ENCODE assay signal across 8 cellular contexts in the genomic region with DNA sequence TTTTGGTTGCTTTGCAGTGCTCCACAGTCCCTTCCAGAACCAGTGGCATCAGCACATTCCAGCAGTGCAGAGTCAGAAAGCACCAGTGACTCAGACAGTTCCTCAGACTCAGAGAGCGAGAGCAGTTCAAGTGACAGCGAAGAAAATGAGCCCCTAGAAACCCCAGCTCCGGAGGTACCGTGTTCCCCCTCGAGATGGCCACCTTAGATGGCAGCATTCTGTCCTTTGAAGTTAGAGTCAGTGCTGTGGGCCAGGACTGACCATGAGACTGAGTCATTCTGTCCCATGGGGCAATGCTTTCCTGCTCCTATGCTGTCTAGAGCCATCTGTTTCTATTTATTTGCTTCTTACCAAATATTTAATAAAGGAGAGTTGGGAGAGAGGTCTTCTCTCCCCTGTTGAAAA.
DNase-seq lines count a peak whose midpoint lies in the region; ATAC-seq lines count a peak whose summit lies in the region.

No MANE protein-coding gene starts in this region.

- H3K27ac ChIP-seq in neuronal stem cell (replicated peaks; ENCODE audit: low read length) = no peak overlapping the region

- no peak overlapping the region for H2AK5ac ChIP-seq in neuronal stem cell (ENCODE audit: low read depth, low read length)

- H2AFZ ChIP-seq in neuronal stem cell (ENCODE audit: low read length) = no peak overlapping the region

- H3K18ac ChIP-seq in neuronal stem cell (ENCODE audit: low read length) = no peak overlapping the region

- no peak overlapping the region for H4K8ac ChIP-seq in neuronal stem cell (ENCODE audit: low read depth, low read length)

- H3K9ac ChIP-seq in skeletal muscle satellite cell (ENCODE audit: low read depth, low read length) (no peak overlapping the region), neuronal stem cell (ENCODE audit: low read depth, low read length, poor library complexity) (no peak overlapping the region)

- DNase-seq in H4 (ENCODE audit: low spot score) = peak; percentile 79
- peak; percentile 71 for DNase-seq in SW480 (ENCODE audit: low spot score)
- peak; percentile 90 for DNase-seq in glomerular visceral epithelial cell (ENCODE audit: extremely low spot score)
- DNase-seq in neuronal stem cell (ENCODE audit: low spot score) = no peak
- no peak for DNase-seq in NCI-H748 treated with DMSO at 0.1 percent for 48 hours (lab: John Stamatoyannopoulos, UW)
- no peak for DNase-seq in NCI-H2081 (lab: John Stamatoyannopoulos, UW)

- H3K4me2 ChIP-seq in skeletal muscle satellite cell (ENCODE audit: low read length) (peak overlapping the region; percentile 72), neuronal stem cell (ENCODE audit: insufficient read depth, low read length, poor library complexity, severe bottlenecking) (no peak overlapping the region)

- WGBS in neuronal stem cell (ENCODE audit: extremely low coverage in 2 of 2, insufficient read length in 2 of 2, insufficient replicate concordance in 1 of 2), 2 donors = no CpG with 5 or more reads among the region's 5 CpGs

- no peak for ATAC-seq in GM18867 (IDR thresholded peaks at IDR 0.05; ENCODE audit: unreplicated experiment)

- no peak overlapping the region for H3K23ac ChIP-seq in neuronal stem cell (ENCODE audit: low read depth, low read length, poor library complexity)

- H3K9me3 ChIP-seq in skeletal muscle satellite cell (replicated peaks; ENCODE audit: low read length) = no peaks in the 10 kb centered on the region
- no peaks in the 10 kb centered on the region for H3K9me3 ChIP-seq in neuronal stem cell (replicated peaks in 1 of 2; ENCODE audit: control insufficient read depth in 2 of 2, insufficient read depth in 1 of 2, low read depth in 1 of 2, low read length in 2 of 2)

- no peak overlapping the region for H4K91ac ChIP-seq in neuronal stem cell (ENCODE audit: low read depth, low read length, poor library complexity)

- no peak overlapping the region for H2BK12ac ChIP-seq in neuronal stem cell (ENCODE audit: low read length)

- no peak overlapping the region for H2BK120ac ChIP-seq in neuronal stem cell (ENCODE audit: low read depth, low read length)

- no peak overlapping the region for H3K4ac ChIP-seq in neuronal stem cell (ENCODE audit: low read length)

- H3K36me3 ChIP-seq in skeletal muscle satellite cell (ENCODE audit: insufficient read depth, low read length) (no peaks in the 10 kb centered on the region), neuronal stem cell (replicated peaks in 1 of 2; ENCODE audit: control insufficient read depth in 2 of 2, insufficient read depth in 2 of 2, low read length in 2 of 2) (peaks cover 6 to 53% of the 10 kb centered on the region in 2 donors)

- H3K27me3 ChIP-seq in skeletal muscle satellite cell (ENCODE audit: control insufficient read depth, insufficient read depth, low read length) (no peaks in the 10 kb centered on the region), neuronal stem cell (ENCODE audit: control insufficient read depth in 3 of 3, insufficient read depth in 3 of 3, low read depth in 1 of 3, low read length in 3 of 3) (no peaks in the 10 kb centered on the region)

- H3K4me3 ChIP-seq in skeletal muscle satellite cell (ENCODE audit: low read length) (peak overlapping the region; percentile 33), neuronal stem cell (ENCODE audit: low read length in 2 of 2) (no peak overlapping the region)

- H3K14ac ChIP-seq in neuronal stem cell (ENCODE audit: low read length) = no peak overlapping the region

- peaks cover 32% of the 10 kb centered on the region for H3K4me1 ChIP-seq in skeletal muscle satellite cell (ENCODE audit: control insufficient read depth, insufficient read depth, low read length)
- peaks cover 0 to 2% of the 10 kb centered on the region in 2 donors for H3K4me1 ChIP-seq in neuronal stem cell (ENCODE audit: control insufficient read depth in 2 of 2, insufficient read depth in 1 of 2, low read depth in 1 of 2, low read length in 2 of 2)

- no peaks in the 10 kb centered on the region for H3K79me1 ChIP-seq in neuronal stem cell (ENCODE audit: low read depth, low read length)

- no peak overlapping the region for H2BK5ac ChIP-seq in neuronal stem cell (ENCODE audit: low read length)

- no peak overlapping the region for H2BK15ac ChIP-seq in neuronal stem cell (ENCODE audit: low read length)

Comparison
In these comparisons a context has a peak if more than half of its experiments do, and no peak if none do; other contexts are left out.
1. DNase-seq: peak in H4 (single experiment), SW480 (single experiment) and glomerular visceral epithelial cell (single experiment); none in neuronal stem cell (single experiment), NCI-H748 treated with DMSO at 0.1 percent for 48 hours (single experiment) and NCI-H2081 (0 of 2).